14 cellular contexts compared by ENCODE assay signal in genomic region chr1:3152143-3152542, GRCh38.
A peak's percentile ranks its signal among the peaks of the same experiment; 100 is the strongest.
DNase-seq lines count a peak whose midpoint lies in the region; ATAC-seq and TF ChIP-seq lines count a peak whose summit lies in the region.
"Had no signal": no experiment of that assay in that cellular context is flagged by ENCODE, and none has a peak within 500 bp of the region (broad histone marks: within the 10 kb centered on the region; RNA-seq: fewer than 3 reads in every experiment).

No MANE protein-coding gene starts in this region.

- H3K27me3 ChIP-seq in ascending aorta (no peaks in the 10 kb centered on the region), thoracic aorta (replicated peaks; ENCODE audit: insufficient read depth) (no peaks in the 10 kb centered on the region)

- H3K9me3 Mint-ChIP-seq in brain = peaks cover 0 to 2% (median 0%) of the 10 kb centered on the region in 5 experiments
- H3K9me3 Mint-ChIP-seq: CD4-positive, CD25-positive, alpha-beta regulatory T cell; CD8-positive, alpha-beta T cell had no signal

- ATAC-seq in thoracic aorta (ENCODE audit: insufficient number of reproducible peaks, low FRiP score, low read depth) = no peak
- ATAC-seq in HG02852 (IDR thresholded peaks at IDR 0.05; ENCODE audit: unreplicated experiment) = no peak
- ATAC-seq: CD8-positive, alpha-beta T cell had no signal

- H3K36me3 Mint-ChIP-seq in brain = no peaks in the 10 kb centered on the region
- H3K36me3 Mint-ChIP-seq: CD4-positive, CD25-positive, alpha-beta regulatory T cell; CD8-positive, alpha-beta T cell had no signal

- H3K4me1 ChIP-seq in ascending aorta (peaks cover 17 to 38% of the 10 kb centered on the region in 2 donors), thoracic aorta (ENCODE audit: control insufficient read depth in 1 of 2, low read depth in 2 of 2) (peaks cover 17 to 83% of the 10 kb centered on the region in 2 donors)
- H3K4me1 ChIP-seq: Caco-2, HAP-1 had no signal

- H3K4me3 Mint-ChIP-seq in brain = peak overlapping the region in 1 of 5 experiments; percentile 35
- H3K4me3 Mint-ChIP-seq: CD4-positive, CD25-positive, alpha-beta regulatory T cell; CD8-positive, alpha-beta T cell had no signal

- intact Hi-C loops in ascending aorta (cut with DNase I) = no loop called here

- H3K36me3 ChIP-seq in ascending aorta = no peaks in the 10 kb centered on the region
- no peaks in the 10 kb centered on the region for H3K36me3 ChIP-seq in thoracic aorta
- H3K36me3 ChIP-seq: HAP-1 had no signal

- H3K9me3 ChIP-seq in ascending aorta = no peaks in the 10 kb centered on the region
- no peaks in the 10 kb centered on the region for H3K9me3 ChIP-seq in thoracic aorta
- H3K9me3 ChIP-seq: Caco-2, HAP-1 had no signal

- DNase-seq in ascending aorta (ENCODE audit: low spot score in 2 of 2) (no peak), thoracic aorta (ENCODE audit: low spot score) (no peak), T-helper 2 cell (no peak), globus pallidus (ENCODE audit: low spot score) (no peak)
- DNase-seq: Caco-2; CD4-positive, CD25-positive, alpha-beta regulatory T cell; CD8-positive, alpha-beta T cell; DMS153; DND-41; GOT3 had no signal

- TF ChIP-seq CTCF in ascending aorta (IDR thresholded peaks at IDR 0.05) (no peak), brain (conservative IDR thresholded peaks at IDR 0.05) (no peak), thoracic aorta (IDR thresholded peaks at IDR 0.05) (no peak)

- H3K4me3 ChIP-seq in ascending aorta (no peak overlapping the region), thoracic aorta (no peak overlapping the region)
- H3K4me3 ChIP-seq: HAP-1 had no signal

- peak overlapping the region; percentile 74 to 76 for H3K27ac ChIP-seq in ascending aorta
- peak overlapping the region; percentile 69 to 71 for H3K27ac ChIP-seq in thoracic aorta
- H3K27ac ChIP-seq: C4-2B had no signal

- H3K27me3 Mint-ChIP-seq in brain = peaks cover 8% of the 10 kb centered on the region

- H3K4me1 Mint-ChIP-seq in brain = peaks cover 60% of the 10 kb centered on the region
- H3K4me1 Mint-ChIP-seq: CD4-positive, CD25-positive, alpha-beta regulatory T cell had no signal

- H3K27ac Mint-ChIP-seq in brain = peak overlapping the region in 4 of 5 experiments; percentile 24 to 91 (median 60)
- H3K27ac Mint-ChIP-seq: CD4-positive, CD25-positive, alpha-beta regulatory T cell; CD8-positive, alpha-beta T cell had no signal
